Comparison of ENCODE assay signal across 22 cellular contexts in genomic region chr7:6320791-6321190, GRCh38.
"Had no signal": no experiment of that assay in that cellular context is flagged by ENCODE, and none has a peak within 500 bp of the region (broad histone marks: within the 10 kb centered on the region; RNA-seq: fewer than 3 reads in every experiment).

No MANE protein-coding gene starts in this region.

- H3K36me3 ChIP-seq: gastroesophageal sphincter, neural progenitor cell, suprapubic skin, transverse colon, uterus had no signal

- H2AFZ ChIP-seq: neural progenitor cell had no signal

- H3K4me3 ChIP-seq: gastroesophageal sphincter, neural progenitor cell, suprapubic skin, transverse colon, uterus had no signal

- H3K4me1 ChIP-seq: neural progenitor cell, uterus had no signal

- H3K9me3 ChIP-seq: gastroesophageal sphincter, suprapubic skin, transverse colon, uterus had no signal

- DNase-seq: activated CD4-positive, alpha-beta T cell treated with anti-CD3 and anti-CD28 coated beads for 1 hour; activated CD4-positive, alpha-beta T cell treated with anti-CD3 and anti-CD28 coated beads, Interleukin-2, amount 50 U/mL, for 1 hour; activated CD8-positive, alpha-beta T cell treated with anti-CD3 and anti-CD28 coated beads, Interleukin-2, amount 10 ng/mL, durations not matched to agents 7 days and 5 days; activated gamma-delta T cell; activated naive CD4-positive, alpha-beta T cell treated with anti-CD3 and anti-CD28 coated beads, Interleukin-2, amount 50 U/mL, for 16 hours; activated naive CD8-positive, alpha-beta T cell treated with anti-CD3 and anti-CD28 coated beads, Interleukin-2, amount 50 U/mL, for 24 hours; head of caudate nucleus; hypothalamus; left ventricle myocardium superior; mammary epithelial cell; naive thymus-derived CD8-positive, alpha-beta T cell; small intestine; stimulated activated CD4-positive, alpha-beta T cell treated with anti-CD3 and anti-CD28 coated beads, Interleukin-2, amount 100 ng/mL, for 24 hours; stimulated activated naive CD8-positive, alpha-beta T cell treated with anti-CD3 and anti-CD28 coated beads, Interleukin-15, amount 100 ng/mL, for 72 hours; transverse colon; uterus had no signal

- ATAC-seq: activated CD8-positive, alpha-beta T cell treated with anti-CD3 and anti-CD28 coated beads, Interleukin-2, amount 10 ng/mL, durations not matched to agents 7 days and 5 days; activated naive CD8-positive, alpha-beta T cell treated with anti-CD3 and anti-CD28 coated beads, Interleukin-2, amount 50 U/mL, for 24 hours; gastroesophageal sphincter; left ventricle myocardium superior; naive thymus-derived CD8-positive, alpha-beta T cell; sciatic nerve; stimulated activated effector memory CD8-positive, alpha-beta T cell treated with anti-CD3 and anti-CD28 coated beads, Interleukin-12 subunit alpha, Interleukin-12 subunit beta, amount 100 ng/mL, for 72 hours; stimulated activated naive CD8-positive, alpha-beta T cell treated with anti-CD3 and anti-CD28 coated beads, Interleukin-15, amount 100 ng/mL, for 72 hours had no signal

- H3K9ac ChIP-seq: neural progenitor cell had no signal

- H3K27ac ChIP-seq: epithelial cell of prostate, gastroesophageal sphincter, neural progenitor cell, suprapubic skin, transverse colon, uterus had no signal

- H3K27me3 ChIP-seq: gastroesophageal sphincter, neural progenitor cell, suprapubic skin, transverse colon, uterus had no signal

- H3K4me2 ChIP-seq: neural progenitor cell had no signal

- FAIRE-seq: small intestine had no signal
